In the genomic region with DNA sequence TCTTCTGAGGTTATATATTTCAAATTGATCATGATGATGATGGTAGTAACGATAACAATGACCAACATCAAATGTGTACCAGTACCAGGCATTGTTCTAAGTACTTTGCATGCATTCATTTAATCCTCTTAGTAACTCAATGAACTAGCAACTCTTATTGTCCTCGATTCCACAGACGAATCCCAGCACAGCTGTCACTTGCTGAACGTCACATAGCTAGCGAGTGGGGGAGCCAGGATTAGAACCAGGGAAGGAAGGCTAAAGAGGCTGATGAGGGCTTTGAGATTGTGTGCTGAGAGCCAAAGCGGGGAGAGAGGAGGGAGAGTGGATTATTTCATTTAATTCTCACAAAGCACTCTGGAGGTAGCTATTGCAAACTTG, we compare ENCODE assay signal across 13 cellular contexts.
DNase-seq lines count a peak whose midpoint lies in the region; ATAC-seq and TF ChIP-seq lines count a peak whose summit lies in the region.
"Had no signal": no experiment of that assay in that cellular context is flagged by ENCODE, and none has a peak within 500 bp of the region (broad histone marks: within the 10 kb centered on the region; RNA-seq: fewer than 3 reads in every experiment).

No MANE protein-coding gene starts in this region.

- H3K9me3 Mint-ChIP-seq in HFFc6: no peaks in the 10 kb centered on the region
- no peaks in the 10 kb centered on the region for H3K9me3 Mint-ChIP-seq in nephron
- no peaks in the 10 kb centered on the region for H3K9me3 Mint-ChIP-seq in type B pancreatic cell

- DNase-seq in HFFc6 (no peak), caudate nucleus (lab: John Stamatoyannopoulos, UW) (no peak), type B pancreatic cell (ENCODE audit: extremely low spot score, unreplicated experiment) (no peak), SKM-1 (lab: John Stamatoyannopoulos, UW; ENCODE audit: unreplicated experiment) (no peak)
- DNase-seq: CD4-positive, alpha-beta memory T cell; NCI-H2029; NCI-H2171 treated with DMSO at 0.1 percent for 48 hours; NK-92 treated with Interleukin-12 subunit alpha and Interleukin-12 subunit beta, amount 100 ng/mL, for 24 hours had no signal

- H3K27ac Mint-ChIP-seq in HFFc6 (peak overlapping the region; percentile 30; the same call in 1 of the 2 replicates), nephron (peak overlapping the region in 2 of 3 experiments; percentile 16 to 70), type B pancreatic cell (no peak overlapping the region)
- H3K27ac Mint-ChIP-seq: CD4-positive, alpha-beta memory T cell; IgD-negative memory B cell had no signal

- H3K4me3 Mint-ChIP-seq in HFFc6 (peak overlapping the region; percentile 71; the same call in 1 of the 2 replicates), nephron (peak overlapping the region in 1 of 3 experiments; percentile 29), type B pancreatic cell (peak overlapping the region; percentile 79)

- peaks cover 58% of the 10 kb centered on the region for H3K4me1 Mint-ChIP-seq in HFFc6 (ENCODE audit: low read depth)
- H3K4me1 Mint-ChIP-seq in nephron: peaks cover 31% of the 10 kb centered on the region
- peaks cover 25% of the 10 kb centered on the region for H3K4me1 Mint-ChIP-seq in type B pancreatic cell (ENCODE audit: unreplicated experiment)
- H3K4me1 Mint-ChIP-seq: IgD-negative memory B cell had no signal

- H3K27me3 Mint-ChIP-seq in HFFc6 (ENCODE audit: insufficient read depth) (peaks cover 6% of the 10 kb centered on the region; the same call in 1 of the 2 replicates), nephron (ENCODE audit: low read depth) (peaks cover 18% of the 10 kb centered on the region), type B pancreatic cell (peaks cover 20% of the 10 kb centered on the region)

- peaks cover 8% of the 10 kb centered on the region; the same call in 1 of the 2 replicates for H3K36me3 Mint-ChIP-seq in HFFc6 (ENCODE audit: low read depth)
- H3K36me3 Mint-ChIP-seq in nephron (ENCODE audit: low read depth): peaks cover 34% of the 10 kb centered on the region
- peaks cover 19% of the 10 kb centered on the region for H3K36me3 Mint-ChIP-seq in type B pancreatic cell
- H3K36me3 Mint-ChIP-seq: CD4-positive, alpha-beta memory T cell; IgD-negative memory B cell had no signal

- no peak for ATAC-seq in GM21360 (IDR thresholded peaks at IDR 0.05; ENCODE audit: unreplicated experiment)
- no peak for ATAC-seq in GM19328 (IDR thresholded peaks at IDR 0.05; ENCODE audit: unreplicated experiment)

- H3K27ac ChIP-seq in caudate nucleus (ENCODE audit: low read depth, low read length): peak overlapping the region; percentile 19
- H3K27ac ChIP-seq: RWPE1 had no signal

- TF ChIP-seq CTCF in HFFc6 (IDR thresholded peaks at IDR 0.05): no peak
- TF ChIP-seq CTCF in nephron (IDR thresholded peaks at IDR 0.05; ENCODE audit: unreplicated experiment in 3 of 3): no peak
- TF ChIP-seq CTCF in type B pancreatic cell (conservative IDR thresholded peaks at IDR 0.05): no peak
